In the genomic region with DNA sequence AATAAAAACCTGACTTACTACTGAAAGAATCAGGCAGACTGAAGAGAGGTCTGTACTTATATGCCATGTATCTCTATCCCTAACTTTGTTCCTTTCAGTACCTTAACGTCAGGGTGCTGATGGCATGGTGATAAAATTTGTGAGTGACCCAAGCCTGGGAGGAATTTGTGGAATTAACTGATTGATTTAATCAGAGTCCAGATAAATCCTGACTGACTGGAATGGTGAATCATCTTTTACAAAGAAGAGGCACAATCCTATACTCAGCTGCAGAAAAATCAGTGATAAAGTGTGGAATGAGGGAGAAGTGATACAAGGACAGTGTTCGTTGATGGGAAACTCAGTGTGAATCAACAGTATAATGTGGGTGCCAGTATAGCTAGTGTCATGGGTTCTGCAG, we compare ENCODE assay signal across 15 cellular contexts.
DNase-seq lines count a peak whose midpoint lies in the region; ATAC-seq, FAIRE-seq and TF ChIP-seq lines count a peak whose summit lies in the region.
"Had no signal": no experiment of that assay in that cellular context is flagged by ENCODE, and none has a peak within 500 bp of the region (broad histone marks: within the 10 kb centered on the region; RNA-seq: fewer than 3 reads in every experiment).

No MANE protein-coding gene starts in this region.

- FAIRE-seq in H54 (lab: Jason Lieb, UNC), result peak; percentile 62

- no peak overlapping the region for H3K4me3 ChIP-seq in adipocyte (ENCODE audit: low read length)
- H3K4me3 ChIP-seq: prostate gland had no signal

- no peaks in the 10 kb centered on the region for H3K27me3 ChIP-seq in adipocyte (replicated peaks; ENCODE audit: control insufficient read depth, insufficient read depth, low read length)
- H3K27me3 ChIP-seq: BE2C had no signal

- DNase-seq in AG08395 (ENCODE audit: low spot score), result peak; percentile 19
- no peak for DNase-seq in H54 (ENCODE audit: insufficient read length, low spot score)
- peak; percentile 48 for DNase-seq in adipocyte (ENCODE audit: low read depth)
- DNase-seq in iris pigment epithelial cell (ENCODE audit: low read depth), result peak; percentile 57
- DNase-seq in NCI-H69 (lab: John Stamatoyannopoulos, UW), result no peak
- DNase-seq in SW480 (ENCODE audit: low spot score), result no peak
- no peak for DNase-seq in superior temporal gyrus (ENCODE audit: extremely low spot score)
- DNase-seq: activated CD8-positive, alpha-beta memory T cell treated with anti-CD3 and anti-CD28 coated beads, Interleukin-2, amount 10 ng/mL, durations not matched to agents 7 days and 5 days; BE2C; islet precursor cell; KBM-7; NCI-H187; NCI-H526 treated with DMSO at 0.1 percent for 48 hours had no signal

- ATAC-seq in HG02571 (IDR thresholded peaks at IDR 0.05; ENCODE audit: unreplicated experiment), result no peak
- ATAC-seq: activated CD8-positive, alpha-beta memory T cell treated with anti-CD3 and anti-CD28 coated beads, Interleukin-2, amount 10 ng/mL, durations not matched to agents 7 days and 5 days had no signal

- H3K4me1 ChIP-seq in adipocyte (ENCODE audit: control insufficient read depth, insufficient read depth, low read length), result peaks cover 29% of the 10 kb centered on the region
- H3K4me1 ChIP-seq: BE2C had no signal

- no peak overlapping the region for H3K9ac ChIP-seq in adipocyte (ENCODE audit: low read length)

- H3K36me3 ChIP-seq in adipocyte (ENCODE audit: control insufficient read depth, insufficient read depth, low read length, severe bottlenecking), result peaks cover 14% of the 10 kb centered on the region
- H3K36me3 ChIP-seq: prostate gland had no signal

- no peak for TF ChIP-seq POLR2A in H54 (IDR thresholded peaks at IDR 0.05; ENCODE audit: low read depth, low read length)

- H3K9me3 ChIP-seq in adipocyte (ENCODE audit: control insufficient read depth, low read length), result no peaks in the 10 kb centered on the region
- H3K9me3 ChIP-seq: BE2C, prostate gland had no signal

Comparison
In these comparisons a context has a peak if more than half of its experiments do, and no peak if none do; other contexts are left out.
1. DNase-seq: peak in AG08395 (single experiment), adipocyte (single experiment) and iris pigment epithelial cell (single experiment); none in H54 (single experiment), NCI-H69 (single experiment), SW480 (single experiment) and superior temporal gyrus (single experiment).